9 cellular contexts compared by ENCODE assay signal in the genomic region with DNA sequence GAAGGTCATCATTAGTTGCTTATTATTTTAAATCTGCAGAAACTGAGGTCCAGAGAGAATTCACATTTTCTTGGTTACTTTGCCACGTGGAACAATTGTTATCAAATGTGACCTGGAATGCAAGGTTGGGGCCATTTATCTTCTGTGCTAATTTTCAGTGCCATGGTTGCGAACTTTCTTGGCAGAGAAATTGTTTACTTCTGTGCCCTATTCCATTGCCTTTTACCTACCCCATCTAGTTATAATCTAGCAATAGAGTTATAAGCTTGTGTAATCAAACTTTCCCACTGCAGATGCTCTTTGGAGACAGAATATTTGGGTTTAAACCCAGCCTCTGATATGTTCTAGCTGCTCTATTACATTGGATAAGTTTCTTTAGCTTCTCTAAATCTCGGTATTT.
DNase-seq lines count a peak whose midpoint lies in the region; ATAC-seq and TF ChIP-seq lines count a peak whose summit lies in the region.
"Had no signal": no experiment of that assay in that cellular context is flagged by ENCODE, and none has a peak within 500 bp of the region (broad histone marks: within the 10 kb centered on the region; RNA-seq: fewer than 3 reads in every experiment).

No MANE protein-coding gene starts in this region.

- H3K4me3 ChIP-seq in OCI-LY1 (ENCODE audit: low read depth, low read length, poor library complexity, severe bottlenecking) (peak overlapping the region; percentile 7), adipocyte (ENCODE audit: low read length) (peak overlapping the region; percentile 68)
- H3K4me3 ChIP-seq: suprapubic skin had no signal

- H3K9ac ChIP-seq in OCI-LY1 (ENCODE audit: low read length) (peak overlapping the region; percentile 9; the same call in 1 of the 2 replicates), adipocyte (ENCODE audit: low read length) (peak overlapping the region; percentile 82)

- H3F3A ChIP-seq in OCI-LY1 (ENCODE audit: insufficient read depth, low read length): no peaks in the 10 kb centered on the region

- H3K79me2 ChIP-seq in OCI-LY1 (ENCODE audit: insufficient read depth, low read length): no peaks in the 10 kb centered on the region

- peak overlapping the region; percentile 84 for H3K27ac Mint-ChIP-seq in stimulated activated memory B cell treated with anti-CD40 and anti-IgM and Interleukin-4, amounts not matched to agents 10 μg/mL and 1 μg/mL and 100 μg/mL, for 72 hours

- ATAC-seq in left colon: peak; percentile 32
- no peak for ATAC-seq in stimulated activated memory B cell treated with anti-CD40 and anti-IgM and Interleukin-4, amounts not matched to agents 10 μg/mL and 1 μg/mL and 100 μg/mL, for 72 hours
- ATAC-seq in GM21825 (IDR thresholded peaks at IDR 0.05; ENCODE audit: unreplicated experiment): no peak

- DNase-seq in adipocyte (ENCODE audit: low read depth) (no peak), left colon (no peak), NCI-H2171 (lab: John Stamatoyannopoulos, UW) (no peak), NOMO-1 treated with DMSO at 0.1 percent for 48 hours (lab: John Stamatoyannopoulos, UW; ENCODE audit: unreplicated experiment) (no peak)
- DNase-seq: NCI-H1092 treated with DMSO at 0.1 percent for 48 hours had no signal

- H3K4me1 ChIP-seq in OCI-LY1 (ENCODE audit: insufficient read depth, low read length, severe bottlenecking): peaks cover 52% of the 10 kb centered on the region
- H3K4me1 ChIP-seq in adipocyte (ENCODE audit: control insufficient read depth, insufficient read depth, low read length): peaks cover 40% of the 10 kb centered on the region

- H3K27me3 ChIP-seq in OCI-LY1 (ENCODE audit: insufficient read depth, low read length) (no peaks in the 10 kb centered on the region), adipocyte (replicated peaks; ENCODE audit: control insufficient read depth, insufficient read depth, low read length) (no peaks in the 10 kb centered on the region)
- H3K27me3 ChIP-seq: suprapubic skin had no signal

- no peaks in the 10 kb centered on the region for H4K20me1 ChIP-seq in OCI-LY1 (ENCODE audit: insufficient read depth, low read length)

- H2AFZ ChIP-seq in OCI-LY1 (ENCODE audit: low read length): peak overlapping the region; percentile 32

- H3K27me3 Mint-ChIP-seq in stimulated activated memory B cell treated with anti-CD40 and anti-IgM and Interleukin-4, amounts not matched to agents 10 μg/mL and 1 μg/mL and 100 μg/mL, for 72 hours: no peaks in the 10 kb centered on the region

- H3K27ac ChIP-seq in OCI-LY1 (ENCODE audit: low read depth, low read length, poor library complexity, severe bottlenecking): peak overlapping the region; percentile 3
- H3K27ac ChIP-seq: suprapubic skin had no signal

- H3K9me3 ChIP-seq in OCI-LY1 (ENCODE audit: low read length) (0 out of 2 replicates have a peak, but pooled peaks cover 2% of the 10 kb centered on the region), adipocyte (ENCODE audit: control insufficient read depth, low read length) (no peaks in the 10 kb centered on the region)
- H3K9me3 ChIP-seq: suprapubic skin had no signal

- peak overlapping the region; percentile 55 for H3K4me3 Mint-ChIP-seq in stimulated activated memory B cell treated with anti-CD40 and anti-IgM and Interleukin-4, amounts not matched to agents 10 μg/mL and 1 μg/mL and 100 μg/mL, for 72 hours

- H3K9me2 ChIP-seq in OCI-LY1 (ENCODE audit: low read depth, low read length): no peaks in the 10 kb centered on the region

- H3K36me3 Mint-ChIP-seq in stimulated activated memory B cell treated with anti-CD40 and anti-IgM and Interleukin-4, amounts not matched to agents 10 μg/mL and 1 μg/mL and 100 μg/mL, for 72 hours: peaks cover 7% of the 10 kb centered on the region

- H3K36me3 ChIP-seq in OCI-LY1 (ENCODE audit: insufficient read depth, low read length): no peaks in the 10 kb centered on the region
- H3K36me3 ChIP-seq in adipocyte (ENCODE audit: control insufficient read depth, insufficient read depth, low read length, severe bottlenecking): no peaks in the 10 kb centered on the region
- H3K36me3 ChIP-seq: suprapubic skin had no signal

- H3K4me2 ChIP-seq in OCI-LY1 (ENCODE audit: low read length): peak overlapping the region; percentile 51

- TF ChIP-seq CTCF in OCI-LY1 (IDR thresholded peaks at IDR 0.05; ENCODE audit: low read length): no peak

- H3K4me1 Mint-ChIP-seq in stimulated activated memory B cell treated with anti-CD40 and anti-IgM and Interleukin-4, amounts not matched to agents 10 μg/mL and 1 μg/mL and 100 μg/mL, for 72 hours: peaks cover 67% of the 10 kb centered on the region

- intact Hi-C loops in left colon (cut with DNase I, micrococcal nuclease): no loop called here

- peaks cover 5% of the 10 kb centered on the region for H3K9me3 Mint-ChIP-seq in stimulated activated memory B cell treated with anti-CD40 and anti-IgM and Interleukin-4, amounts not matched to agents 10 μg/mL and 1 μg/mL and 100 μg/mL, for 72 hours
